ENCODE assay signal across 8 cellular contexts in genomic region chr19:58572026-58572817, GRCh38. TPM values are rescaled to one million over a fixed set of nuclear protein-coding genes. Genes with fewer than 3 reads are reported as not detected.
DNase-seq lines count a peak whose midpoint lies in the region; ATAC-seq and TF ChIP-seq lines count a peak whose summit lies in the region.

No MANE protein-coding gene starts in this region.

- no peaks in the 10 kb centered on the region for H3K9me3 ChIP-seq in left lung
- no peaks in the 10 kb centered on the region for H3K9me3 ChIP-seq in suprapubic skin

- H3K4me1 ChIP-seq in left lung (peaks cover 9 to 43% of the 10 kb centered on the region in 2 donors), suprapubic skin (peaks cover 32% of the 10 kb centered on the region)

- H3K36me3 ChIP-seq in left lung (peaks cover 0 to 38% of the 10 kb centered on the region in 2 donors), suprapubic skin (peaks cover 32% of the 10 kb centered on the region)

- no peak for TF ChIP-seq POLR2A in suprapubic skin (IDR thresholded peaks at IDR 0.05)

- ATAC-seq in activated CD4-positive, CD25-positive, alpha-beta regulatory T cell treated with anti-CD3 and anti-CD28 coated beads, Interleukin-2, amount 50 U/mL, for 24 hours, result no peak
- ATAC-seq in left lung, result no peak
- ATAC-seq in GM21360 (IDR thresholded peaks at IDR 0.05; ENCODE audit: unreplicated experiment), result no peak

- H3K4me3 ChIP-seq in left lung (peak overlapping the region; percentile 55 to 81), suprapubic skin (peak overlapping the region; percentile 69)

- intact Hi-C loops in left lung (cut with DNase I), result no loop called here

- H3K27me3 ChIP-seq in left lung (no peaks in the 10 kb centered on the region), suprapubic skin (no peaks in the 10 kb centered on the region)

- no peak for TF ChIP-seq CTCF in left lung (IDR thresholded peaks at IDR 0.05)
- no peak for TF ChIP-seq CTCF in suprapubic skin (IDR thresholded peaks at IDR 0.05)

- H3K27ac ChIP-seq in adipose tissue (ENCODE audit: low read depth, low read length) (peak overlapping the region; percentile 62), left lung (peak overlapping the region; percentile 95 to 99), suprapubic skin (peak overlapping the region; percentile 92)

- no peak for TF ChIP-seq EP300 in suprapubic skin (IDR thresholded peaks at IDR 0.05)

- peak; percentile 21 for DNase-seq in activated CD4-positive, CD25-positive, alpha-beta regulatory T cell treated with anti-CD3 and anti-CD28 coated beads, Interleukin-2, amount 50 U/mL, for 72 hours
- DNase-seq in left lung (peak in 1 of 2 donors; percentile 31), suprapubic skin (ENCODE audit: low spot score in 2 of 2) (peak in 1 of 2 donors; percentile 49), NCI-H2171 treated with DMSO at 0.1 percent for 48 hours (lab: John Stamatoyannopoulos, UW) (no peak), OCI-M2 (lab: John Stamatoyannopoulos, UW; ENCODE audit: unreplicated experiment) (no peak)

- WGBS in adipose tissue, 3 donors, result 34 to 46% (median 38%) methylated on average over 23 to 24 of the region's 24 CpGs
- WGBS in suprapubic skin, result 42% methylated on average over 24 of the region's 24 CpGs

RNA-seq across cellular contexts. Expression of gene MZF1, which starts 0.9 kb away (rescaled TPM):
- polyA plus RNA-seq in adipose tissue, result 10 to 100 TPM; 11.2 to 16.4 (median 14.7) TPM
- total RNA-seq in left lung (10 to 100 TPM; 29.6 to 33.7 TPM), suprapubic skin (10 to 100 TPM; 29.0 to 53.2 (median 37.5) TPM)

RNA-seq across cellular contexts. Expression of gene UBE2M, which starts 13.8 kb away (rescaled TPM):
- 10 to 100 TPM; 26.7 to 47.6 (median 46.1) TPM for polyA plus RNA-seq in adipose tissue
- 10 to 100 TPM; 54.9 to 83.4 TPM for total RNA-seq in left lung
- 10 to 100 TPM; 16.4 to 31.5 (median 21.7) TPM for total RNA-seq in suprapubic skin

RNA-seq across cellular contexts. Expression of gene CHMP2A, which starts 17.3 kb away (rescaled TPM):
- polyA plus RNA-seq in adipose tissue, result 100 to 1,000 TPM in 2 of 3 donors, 10 to 100 TPM in 1; 96.8 to 196 (median 184) TPM
- total RNA-seq in left lung (100 to 1,000 TPM; 107 to 120 TPM), suprapubic skin (100 to 1,000 TPM in 3 of 4 donors, 10 to 100 TPM in 1; 96.1 to 120 (median 103) TPM)

RNA-seq across cellular contexts. Expression of gene TRIM28, which starts 28.4 kb away (rescaled TPM):
- 100 to 1,000 TPM; 154 to 206 (median 156) TPM for polyA plus RNA-seq in adipose tissue
- total RNA-seq in left lung, result 100 to 1,000 TPM; 231 to 261 TPM
- 100 to 1,000 TPM; 334 to 395 (median 360) TPM for total RNA-seq in suprapubic skin

RNA-seq across cellular contexts. Expression of gene ZBTB45, which starts 52.6 kb away (rescaled TPM):
- polyA plus RNA-seq in adipose tissue, result 1 to 10 TPM; 5.3 to 8.2 (median 6.6) TPM
- total RNA-seq in left lung (10 to 100 TPM; 12.7 to 17.7 TPM), suprapubic skin (10 to 100 TPM in 3 of 4 donors, 1 to 10 TPM in 1; 6.7 to 20.7 (median 15.8) TPM)
